Comparison of ENCODE assay signal across 1 cellular context in genomic region chr12:124927325-124928094, GRCh38.
A peak's percentile ranks its signal among the peaks of the same experiment; 100 is the strongest.
TF ChIP-seq lines count a peak whose summit lies in the region.

No MANE protein-coding gene starts in this region.

TF ChIP-seq in HepG2, 621 proteins besides CTCF, POLR2A, EP300 and RAD21 (continued from another document and continues in another):
- 0 out of 2 replicates have a peak, but pooled peaks have one; percentile 9 for TF ChIP-seq AFF4 (CRISPR knock-in tag; IDR thresholded peaks at IDR 0.05)
- TF ChIP-seq CAMTA2 (CRISPR knock-in tag; IDR thresholded peaks at IDR 0.05; ENCODE audit: borderline replicate concordance), result no peak
- peak; percentile 52 for TF ChIP-seq YEATS4 (CRISPR knock-in tag; IDR thresholded peaks at IDR 0.05; ENCODE audit: borderline replicate concordance)
- TF ChIP-seq EHMT2 (IDR thresholded peaks at IDR 0.05; ENCODE audit: borderline replicate concordance, low read depth, low read length), result no peak
- TF ChIP-seq PRDM10 (CRISPR knock-in tag; IDR thresholded peaks at IDR 0.05; ENCODE audit: low read depth), result no peak
- TF ChIP-seq ZNF678 (CRISPR knock-in tag; IDR thresholded peaks at IDR 0.05), result 0 out of 2 replicates have a peak, but pooled peaks have one; percentile 64
- TF ChIP-seq THRA (CRISPR knock-in tag; IDR thresholded peaks at IDR 0.05; ENCODE audit: borderline replicate concordance), result peak; percentile 55; the same call in 1 of the 2 replicates
- peak; percentile 24; the same call in 1 of the 2 replicates for TF ChIP-seq HNF4A (CRISPR knock-in tag; IDR thresholded peaks at IDR 0.05)
- peak; percentile 79; the same call in 1 of the 2 replicates for TF ChIP-seq ZNF614 (CRISPR knock-in tag; IDR thresholded peaks at IDR 0.05; ENCODE audit: borderline replicate concordance)
- TF ChIP-seq GTF3A (CRISPR knock-in tag; conservative IDR thresholded peaks at IDR 0.05), result peak; percentile 74; the same call in 1 of the 2 replicates
- TF ChIP-seq KLF6 (CRISPR knock-in tag; IDR thresholded peaks at IDR 0.05), result 0 out of 2 replicates have a peak, but pooled peaks have one; percentile 45
- TF ChIP-seq SPEN (CRISPR knock-in tag; IDR thresholded peaks at IDR 0.05; ENCODE audit: low read depth), result no peak
- no peak for TF ChIP-seq ZNF780A (CRISPR knock-in tag; IDR thresholded peaks at IDR 0.05)
- no peak for TF ChIP-seq SMYD3 (CRISPR knock-in tag; IDR thresholded peaks at IDR 0.05)
- 0 out of 2 replicates have a peak, but pooled peaks have one; percentile 16 for TF ChIP-seq CENPBD1 (CRISPR knock-in tag; IDR thresholded peaks at IDR 0.05; ENCODE audit: borderline replicate concordance, low read depth)
- peak; percentile 62 for TF ChIP-seq TIGD3 (CRISPR knock-in tag; IDR thresholded peaks at IDR 0.05; ENCODE audit: borderline replicate concordance)
- peak; percentile 62 for TF ChIP-seq MAX (IDR thresholded peaks at IDR 0.05)
- TF ChIP-seq ZNF382 (CRISPR knock-in tag; IDR thresholded peaks at IDR 0.05; ENCODE audit: borderline replicate concordance), result no peak
- peak; percentile 61; the same call in 1 of the 2 replicates for TF ChIP-seq FOXK1 (CRISPR knock-in tag; IDR thresholded peaks at IDR 0.05; ENCODE audit: borderline replicate concordance, low read depth)
- TF ChIP-seq ZNF562 (CRISPR knock-in tag; IDR thresholded peaks at IDR 0.05; ENCODE audit: borderline replicate concordance), result no peak
- peak; percentile 11; the same call in 1 of the 2 replicates for TF ChIP-seq PAXIP1 (CRISPR knock-in tag; conservative IDR thresholded peaks at IDR 0.05)
- TF ChIP-seq ZNF639 (CRISPR knock-in tag; conservative IDR thresholded peaks at IDR 0.05), result no peak
- TF ChIP-seq ZNF788 (CRISPR knock-in tag; IDR thresholded peaks at IDR 0.05; ENCODE audit: borderline replicate concordance), result peak; percentile 76; the same call in 1 of the 2 replicates
- peak; percentile 72; the same call in 1 of the 2 replicates for TF ChIP-seq MIER3 (CRISPR knock-in tag; IDR thresholded peaks at IDR 0.05; ENCODE audit: borderline replicate concordance)
- no peak; the same call in 1 of the 2 replicates for TF ChIP-seq NFIC (IDR thresholded peaks at IDR 0.05; ENCODE audit: low read length)
- TF ChIP-seq RARA (CRISPR knock-in tag; IDR thresholded peaks at IDR 0.05), result peak; percentile 66
- TF ChIP-seq MEF2D (CRISPR knock-in tag; IDR thresholded peaks at IDR 0.05), result peak; percentile 23; the same call in 1 of the 2 replicates
- no peak; the same call in 1 of the 2 replicates for TF ChIP-seq ZNF792 (CRISPR knock-in tag; IDR thresholded peaks at IDR 0.05)
- TF ChIP-seq SIN3B (IDR thresholded peaks at IDR 0.05; ENCODE audit: low read length), result 0 out of 2 replicates have a peak, but pooled peaks have one; percentile 36
- TF ChIP-seq ASH2L (IDR thresholded peaks at IDR 0.05; ENCODE audit: insufficient read length, low read depth, low read length), result peak; percentile 92
- peak; percentile 61; the same call in 1 of the 2 replicates for TF ChIP-seq KDM5A (IDR thresholded peaks at IDR 0.05; ENCODE audit: borderline replicate concordance, low read length)
- TF ChIP-seq ZNF383 (CRISPR knock-in tag; IDR thresholded peaks at IDR 0.05; ENCODE audit: borderline replicate concordance), result peak; percentile 91; the same call in 1 of the 2 replicates
- peak; percentile 22; the same call in 1 of the 2 replicates for TF ChIP-seq MAFF (IDR thresholded peaks at IDR 0.05; ENCODE audit: low read depth, low read length)
- TF ChIP-seq CCDC6 (CRISPR knock-in tag; IDR thresholded peaks at IDR 0.05), result 0 out of 2 replicates have a peak, but pooled peaks have one; percentile 35
- TF ChIP-seq NCOA5 (CRISPR knock-in tag; IDR thresholded peaks at IDR 0.05), result no peak
- TF ChIP-seq ZNF777 (CRISPR knock-in tag; IDR thresholded peaks at IDR 0.05), result peak; percentile 58
- TF ChIP-seq ZNF3 (CRISPR knock-in tag; IDR thresholded peaks at IDR 0.05), result no peak
- no peak for TF ChIP-seq ZBTB4 (CRISPR knock-in tag; IDR thresholded peaks at IDR 0.05; ENCODE audit: borderline replicate concordance)
